2 cellular contexts compared by ENCODE assay signal in genomic region chr5:138460032-138460693, GRCh38.
TF ChIP-seq lines count a peak whose summit lies in the region.

No MANE protein-coding gene starts in this region.

TF ChIP-seq in IMR-90, 13 proteins besides CTCF, POLR2A, EP300 and RAD21:
- TF ChIP-seq ELK1 (IDR thresholded peaks at IDR 0.05; ENCODE audit: borderline replicate concordance, low read depth, low read length) (no peak), CHD1 (IDR thresholded peaks at IDR 0.05; ENCODE audit: low read depth, low read length) (no peak), NFE2L2 (IDR thresholded peaks at IDR 0.05; ENCODE audit: low read depth, low read length) (no peak), RFX5 (IDR thresholded peaks at IDR 0.05; ENCODE audit: low read depth, low read length) (no peak), BHLHE40 (IDR thresholded peaks at IDR 0.05; ENCODE audit: low read depth, low read length) (no peak)

TF ChIP-seq in GM23338, 12 proteins besides CTCF, POLR2A, EP300 and RAD21:
- TF ChIP-seq JUNB (IDR thresholded peaks at IDR 0.05; ENCODE audit: unreplicated experiment) = no peak
TF ChIP-seq in GM23338: peak in this region for 0.
